8 cellular contexts compared by ENCODE assay signal in genomic region chr1:28258628-28259251, GRCh38. TPM values are rescaled to one million over a fixed set of nuclear protein-coding genes. Genes with fewer than 3 reads are reported as not detected.
DNase-seq lines count a peak whose midpoint lies in the region; ATAC-seq, FAIRE-seq and TF ChIP-seq lines count a peak whose summit lies in the region.

No MANE protein-coding gene starts in this region.

- H3K36me3 Mint-ChIP-seq in activated naive CD4-positive, alpha-beta T cell treated with anti-CD3 and anti-CD28 coated beads, Interleukin-2, amount 10 ng/mL, durations not matched to agents 7 days and 5 days: peaks cover 4% of the 10 kb centered on the region
- peaks cover 11% of the 10 kb centered on the region for H3K36me3 Mint-ChIP-seq in activated CD8-positive, alpha-beta T cell treated with anti-CD3 and anti-CD28 coated beads, Interleukin-2, amount 10 ng/mL, durations not matched to agents 7 days and 5 days (ENCODE audit: low read depth)

- H3K4me1 ChIP-seq in keratinocyte (ENCODE audit: control insufficient read depth, extremely low read depth, insufficient read depth, low read length) (peaks cover 24% of the 10 kb centered on the region), tibial nerve (peaks cover 0 to 28% (median 16%) of the 10 kb centered on the region in 4 donors)

- peak overlapping the region; percentile 83 for H3K27ac Mint-ChIP-seq in activated naive CD4-positive, alpha-beta T cell treated with anti-CD3 and anti-CD28 coated beads, Interleukin-2, amount 10 ng/mL, durations not matched to agents 7 days and 5 days
- peak overlapping the region; percentile 86 for H3K27ac Mint-ChIP-seq in activated CD8-positive, alpha-beta T cell treated with anti-CD3 and anti-CD28 coated beads, Interleukin-2, amount 10 ng/mL, durations not matched to agents 7 days and 5 days

- peak overlapping the region; percentile 86 for H3K4me2 ChIP-seq in keratinocyte (ENCODE audit: control insufficient read depth, extremely low read depth, insufficient read depth, low read depth, low read length)

- H2AFZ ChIP-seq in keratinocyte (ENCODE audit: control insufficient read depth, low read length): peak overlapping the region; percentile 77

- WGBS in tibial nerve, 2 donors: 9% methylated on average over 12 of the region's 12 CpGs

- POLR2A ChIA-PET in activated CD8-positive, alpha-beta T cell treated with anti-CD3 and anti-CD28 coated beads, Interleukin-2, amount 10 ng/mL, durations not matched to agents 7 days and 5 days (lab: Charles Lee): interaction anchor here (0.7 to 5.9 kb wide), 7 partner anchors 11 to 410 kb away, joined by 3 to 84 read pairs (median 4); partner anchors contain the start of genes ATP5IF1, EYA3, GMEB1 and MED18

- H3K9me3 ChIP-seq in keratinocyte (ENCODE audit: control insufficient read depth, low read depth, low read length) (no peaks in the 10 kb centered on the region), tibial nerve (no peaks in the 10 kb centered on the region)

- CTCF ChIA-PET in activated naive CD4-positive, alpha-beta T cell treated with anti-CD3 and anti-CD28 coated beads, Interleukin-2, amount 10 ng/mL, durations not matched to agents 7 days and 5 days (lab: Charles Lee): interaction anchor here (0.6 to 2.8 kb wide), 4 partner anchors 10 to 168 kb away, joined by 4 to 20 read pairs (median 4); no protein-coding TSS in a partner anchor
- CTCF ChIA-PET in activated CD8-positive, alpha-beta T cell treated with anti-CD3 and anti-CD28 coated beads, Interleukin-2, amount 10 ng/mL, durations not matched to agents 7 days and 5 days (lab: Charles Lee): interaction anchor here (0.9 to 8.8 kb wide), 4 partner anchors 10 to 618 kb away, joined by 3 to 125 read pairs (median 4); no protein-coding TSS in a partner anchor

- peak overlapping the region; percentile 99 for H3K27ac ChIP-seq in keratinocyte (ENCODE audit: control insufficient read depth, insufficient read depth, low read length)
- H3K27ac ChIP-seq in tibial nerve: peak overlapping the region in 3 of 4 donors; percentile 54 to 90 (median 89)

- no peak for FAIRE-seq in keratinocyte (lab: Jason Lieb, UNC)

- no peak for ATAC-seq in activated CD8-positive, alpha-beta T cell treated with anti-CD3 and anti-CD28 coated beads, Interleukin-2, amount 10 ng/mL, durations not matched to agents 7 days and 5 days
- no peak for ATAC-seq in activated CD4-positive, CD25-positive, alpha-beta regulatory T cell treated with anti-CD3 and anti-CD28 coated beads, Interleukin-2, amount 50 U/mL, for 24 hours
- ATAC-seq in HG03378 (IDR thresholded peaks at IDR 0.05; ENCODE audit: unreplicated experiment): no peak

- H3K79me2 ChIP-seq in keratinocyte (ENCODE audit: control insufficient read depth, insufficient read depth, low read length): peaks cover 43% of the 10 kb centered on the region

- peaks cover 7% of the 10 kb centered on the region for H3K9me1 ChIP-seq in keratinocyte (ENCODE audit: control insufficient read depth, extremely low read depth, insufficient read depth, low read length)

- peaks cover 1 to 21% of the 10 kb centered on the region in 2 experiments for H3K36me3 ChIP-seq in keratinocyte (ENCODE audit: control insufficient read depth in 2 of 2, extremely low read depth in 1 of 2, insufficient read depth in 2 of 2, low read length in 2 of 2)
- H3K36me3 ChIP-seq in tibial nerve: no peaks in the 10 kb centered on the region

- peak overlapping the region; percentile 85 for H3K9ac ChIP-seq in keratinocyte (ENCODE audit: control insufficient read depth, extremely low read depth, insufficient read depth, low read length)

- H3K4me1 Mint-ChIP-seq in activated naive CD4-positive, alpha-beta T cell treated with anti-CD3 and anti-CD28 coated beads, Interleukin-2, amount 10 ng/mL, durations not matched to agents 7 days and 5 days: peaks cover 56% of the 10 kb centered on the region
- peaks cover 50% of the 10 kb centered on the region for H3K4me1 Mint-ChIP-seq in activated CD8-positive, alpha-beta T cell treated with anti-CD3 and anti-CD28 coated beads, Interleukin-2, amount 10 ng/mL, durations not matched to agents 7 days and 5 days (ENCODE audit: low read depth)

- H3K4me3 Mint-ChIP-seq in activated naive CD4-positive, alpha-beta T cell treated with anti-CD3 and anti-CD28 coated beads, Interleukin-2, amount 10 ng/mL, durations not matched to agents 7 days and 5 days: peak overlapping the region; percentile 74
- H3K4me3 Mint-ChIP-seq in activated CD8-positive, alpha-beta T cell treated with anti-CD3 and anti-CD28 coated beads, Interleukin-2, amount 10 ng/mL, durations not matched to agents 7 days and 5 days: peak overlapping the region; percentile 82

- H4K20me1 ChIP-seq in keratinocyte (ENCODE audit: control insufficient read depth, extremely low read depth, insufficient read depth, low read length): peaks cover 26% of the 10 kb centered on the region

- H3K9me3 Mint-ChIP-seq in activated naive CD4-positive, alpha-beta T cell treated with anti-CD3 and anti-CD28 coated beads, Interleukin-2, amount 10 ng/mL, durations not matched to agents 7 days and 5 days: no peaks in the 10 kb centered on the region
- no peaks in the 10 kb centered on the region for H3K9me3 Mint-ChIP-seq in activated CD8-positive, alpha-beta T cell treated with anti-CD3 and anti-CD28 coated beads, Interleukin-2, amount 10 ng/mL, durations not matched to agents 7 days and 5 days (ENCODE audit: insufficient read depth)

- DNase-seq in activated naive CD4-positive, alpha-beta T cell treated with anti-CD3 and anti-CD28 coated beads, Interleukin-2, amount 10 ng/mL, durations not matched to agents 7 days and 5 days: no peak
- DNase-seq in activated naive CD4-positive, alpha-beta T cell (lab: John Stamatoyannopoulos, UW): no peak
- DNase-seq in activated CD8-positive, alpha-beta T cell treated with anti-CD3 and anti-CD28 coated beads, Interleukin-2, amount 10 ng/mL, durations not matched to agents 7 days and 5 days: no peak
- DNase-seq in keratinocyte (ENCODE audit: low read depth, low spot score) (no peak), tibial nerve (ENCODE audit: low spot score in 2 of 2) (no peak), GM03348 (ENCODE audit: low spot score) (no peak)

- no peaks in the 10 kb centered on the region for H3K27me3 Mint-ChIP-seq in activated naive CD4-positive, alpha-beta T cell treated with anti-CD3 and anti-CD28 coated beads, Interleukin-2, amount 10 ng/mL, durations not matched to agents 7 days and 5 days
- H3K27me3 Mint-ChIP-seq in activated CD8-positive, alpha-beta T cell treated with anti-CD3 and anti-CD28 coated beads, Interleukin-2, amount 10 ng/mL, durations not matched to agents 7 days and 5 days (ENCODE audit: low read depth): no peaks in the 10 kb centered on the region

- TF ChIP-seq CTCF in keratinocyte (optimal IDR thresholded peaks at IDR 0.05 in 1 of 3, IDR thresholded peaks at IDR 0.05 in 1 of 3, conservative IDR thresholded peaks at IDR 0.05 in 1 of 3; ENCODE audit: extremely low read depth in 1 of 3, insufficient read depth in 2 of 3, low read length in 3 of 3): no peak
- TF ChIP-seq CTCF in tibial nerve (IDR thresholded peaks at IDR 0.05): no peak

- no peak for TF ChIP-seq EP300 in tibial nerve (IDR thresholded peaks at IDR 0.05)

- dilution Hi-C loops in keratinocyte (cut with MboI; ENCODE audit: extremely low pct_ligation_motif_present, low sequenced_read_pairs): no loop called here

- H3K4me3 ChIP-seq in keratinocyte (ENCODE audit: control insufficient read depth in 2 of 3, extremely low read depth in 1 of 3, insufficient read depth in 2 of 3, low read depth in 1 of 3, low read length in 3 of 3): peak overlapping the region; percentile 1 to 95 (median 13)
- peak overlapping the region in 2 of 4 donors; percentile 68 to 94 for H3K4me3 ChIP-seq in tibial nerve

- H3K27me3 ChIP-seq in keratinocyte (ENCODE audit: control insufficient read depth, extremely low read depth, insufficient read depth, low read length) (no peaks in the 10 kb centered on the region), tibial nerve (no peaks in the 10 kb centered on the region)

- no peak for TF ChIP-seq POLR2A in tibial nerve (IDR thresholded peaks at IDR 0.05)

RNA-seq across cellular contexts. Expression of gene SESN2, which starts 0.6 kb away (rescaled TPM):
- 10 to 100 TPM; 12.5 to 12.6 TPM for total RNA-seq in activated CD8-positive, alpha-beta T cell treated with anti-CD3 and anti-CD28 coated beads, Interleukin-2, amount 10 ng/mL, durations not matched to agents 7 days and 5 days
- 12.7 to 20.9 TPM (median 13.5 TPM) in 3 replicates for polyA plus RNA-seq in keratinocyte
- 10.5 TPM for polyA plus RNA-seq in keratinocyte (2011; ENCODE audit: low read depth)
- polyA plus RNA-seq in keratinocyte (2011; cell fraction: cytosol; rRNA removed): 11.3 and 13.1 TPM in 2 replicates
- 30.6 and 34.6 TPM in 2 replicates for polyA plus RNA-seq in keratinocyte (2011; cell fraction: nucleus; rRNA removed)
- polyA plus RNA-seq in keratinocyte (2012; ENCODE audit: low replicate concordance): 12.4 and 37.8 TPM in 2 replicates
- polyA minus RNA-seq in keratinocyte: 18.8 to 32.4 TPM (median 29.7 TPM) in 3 replicates
- 28.4 TPM for polyA minus RNA-seq in keratinocyte (2011; cell fraction: cytosol; rRNA and poly(A)+ RNA removed)
- 25.9 and 31.0 TPM in 2 replicates for polyA minus RNA-seq in keratinocyte (2011; cell fraction: nucleus; rRNA and poly(A)+ RNA removed)
- total RNA-seq in tibial nerve: 10 to 100 TPM in 1 of 4 donors, 1 to 10 TPM in 3; 6.9 to 16.2 (median 8.9) TPM

RNA-seq across cellular contexts. Expression of gene ATP5IF1, which starts 22.8 kb away (rescaled TPM):
- 100 to 1,000 TPM; 204 to 222 TPM for total RNA-seq in activated CD8-positive, alpha-beta T cell treated with anti-CD3 and anti-CD28 coated beads, Interleukin-2, amount 10 ng/mL, durations not matched to agents 7 days and 5 days
- 296 to 365 TPM (median 332 TPM) in 3 replicates for polyA plus RNA-seq in keratinocyte
- polyA plus RNA-seq in keratinocyte (2011; ENCODE audit: low read depth): 851 TPM
- 275 and 419 TPM in 2 replicates for polyA plus RNA-seq in keratinocyte (2011; cell fraction: cytosol; rRNA removed)
- 171 and 284 TPM in 2 replicates for polyA plus RNA-seq in keratinocyte (2011; cell fraction: nucleus; rRNA removed)
- polyA plus RNA-seq in keratinocyte (2012; ENCODE audit: low replicate concordance): 362 and 470 TPM in 2 replicates
- polyA minus RNA-seq in keratinocyte: 19.2 to 28.8 TPM (median 28.1 TPM) in 3 replicates
- polyA minus RNA-seq in keratinocyte (2011; cell fraction: cytosol; rRNA and poly(A)+ RNA removed): 199 TPM
- polyA minus RNA-seq in keratinocyte (2011; cell fraction: nucleus; rRNA and poly(A)+ RNA removed): 28.0 and 38.2 TPM in 2 replicates
- total RNA-seq in tibial nerve: 100 to 1,000 TPM in 3 of 4 donors, 10 to 100 TPM in 1; 96.3 to 207 (median 148) TPM

RNA-seq across cellular contexts. Expression of gene DNAJC8, which starts 25.9 kb away (rescaled TPM):
- 100 to 1,000 TPM; 121 to 124 TPM for total RNA-seq in activated CD8-positive, alpha-beta T cell treated with anti-CD3 and anti-CD28 coated beads, Interleukin-2, amount 10 ng/mL, durations not matched to agents 7 days and 5 days
- polyA plus RNA-seq in keratinocyte: 75.8 to 104 TPM (median 79.5 TPM) in 3 replicates
- 88.6 TPM for polyA plus RNA-seq in keratinocyte (2011; ENCODE audit: low read depth)
- 75.5 and 102 TPM in 2 replicates for polyA plus RNA-seq in keratinocyte (2011; cell fraction: cytosol; rRNA removed)
- polyA plus RNA-seq in keratinocyte (2011; cell fraction: nucleus; rRNA removed): 56.8 and 74.4 TPM in 2 replicates
- polyA plus RNA-seq in keratinocyte (2012; ENCODE audit: low replicate concordance): 79.0 and 82.0 TPM in 2 replicates
- polyA minus RNA-seq in keratinocyte: 22.5 to 32.4 TPM (median 30.8 TPM) in 3 replicates
- polyA minus RNA-seq in keratinocyte (2011; cell fraction: cytosol; rRNA and poly(A)+ RNA removed): 24.2 TPM
- 9.3 and 13.9 TPM in 2 replicates for polyA minus RNA-seq in keratinocyte (2011; cell fraction: nucleus; rRNA and poly(A)+ RNA removed)
- total RNA-seq in tibial nerve: 10 to 100 TPM; 77.7 to 83.1 (median 79.9) TPM
